ENCODE assay signal across 21 cellular contexts in the genomic region with DNA sequence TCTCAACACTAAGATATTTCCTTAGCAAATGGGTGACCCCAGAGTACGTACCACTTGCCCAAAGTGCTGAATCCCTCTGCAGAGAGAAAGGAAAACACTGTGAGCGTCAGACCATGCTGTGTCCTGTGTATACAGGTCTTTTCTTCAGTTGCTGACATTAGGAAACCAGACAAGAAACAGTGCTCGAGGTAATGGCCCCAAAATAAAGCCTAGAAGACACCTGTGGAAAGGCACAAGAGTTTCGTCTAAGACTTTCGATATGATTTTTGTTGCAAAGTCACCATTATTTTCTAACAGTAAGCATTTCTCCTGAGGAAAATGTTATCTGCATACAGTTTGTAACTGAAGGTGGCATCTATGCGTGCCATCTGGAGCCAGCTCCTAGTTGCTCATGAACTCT.
"Had no signal": no experiment of that assay in that cellular context is flagged by ENCODE, and none has a peak within 500 bp of the region (broad histone marks: within the 10 kb centered on the region; RNA-seq: fewer than 3 reads in every experiment).

No MANE protein-coding gene starts in this region.

- H3K9me3 ChIP-seq: ovary, right atrium auricular region, suprapubic skin, uterus had no signal

- H3K4me2 ChIP-seq: hepatocyte had no signal

- H3K4me3 ChIP-seq: heart right ventricle, hepatocyte, left ventricle myocardium inferior, lung, ovary, right atrium auricular region, skin epidermis, suprapubic skin, tibial nerve, uterus had no signal

- ATAC-seq: heart right ventricle; natural killer cell; sciatic nerve; stimulated activated effector memory CD8-positive, alpha-beta T cell treated with anti-CD3 and anti-CD28 coated beads, Interleukin-12 subunit alpha, Interleukin-12 subunit beta, amount 100 ng/mL, for 72 hours had no signal

- H2AFZ ChIP-seq: hepatocyte had no signal

- H3K4me1 ChIP-seq: heart right ventricle, left ventricle myocardium inferior, right atrium auricular region, suprapubic skin, tibial nerve, uterus had no signal

- H3K79me2 ChIP-seq: hepatocyte had no signal

- H3K27me3 ChIP-seq: ovary, right atrium auricular region, uterus had no signal

- H3K27ac ChIP-seq: heart right ventricle, hepatocyte, left ventricle myocardium inferior, ovary, right atrium auricular region, skin epidermis, suprapubic skin, tibial nerve, uterus had no signal

- DNase-seq: heart right ventricle; left ventricle myocardium inferior; mesendoderm; naive B cell; natural killer cell; nephron progenitor cell; ovary; stimulated activated CD4-positive, alpha-beta T cell treated with anti-CD3 and anti-CD28 coated beads, Interleukin-12 subunit alpha, Interleukin-12 subunit beta, amount 100 ng/mL, for 4 hours; stimulated activated CD4-positive, alpha-beta T cell treated with anti-CD3 and anti-CD28 coated beads, Interleukin-15, amount 100 ng/mL, for 24 hours; stimulated activated CD4-positive, alpha-beta T cell treated with anti-CD3 and anti-CD28 coated beads, Interleukin-2, amount 100 ng/mL, for 24 hours; stimulated activated CD4-positive, alpha-beta T cell treated with anti-CD3 and anti-CD28 coated beads, Interleukin-4, amount 100 ng/mL, for 24 hours; stimulated activated naive CD4-positive, alpha-beta T cell; uterus had no signal

- H3K36me3 ChIP-seq: heart right ventricle, left ventricle myocardium inferior, ovary, right atrium auricular region, suprapubic skin, tibial nerve, uterus had no signal
